8 cellular contexts compared by ENCODE assay signal in the genomic region with DNA sequence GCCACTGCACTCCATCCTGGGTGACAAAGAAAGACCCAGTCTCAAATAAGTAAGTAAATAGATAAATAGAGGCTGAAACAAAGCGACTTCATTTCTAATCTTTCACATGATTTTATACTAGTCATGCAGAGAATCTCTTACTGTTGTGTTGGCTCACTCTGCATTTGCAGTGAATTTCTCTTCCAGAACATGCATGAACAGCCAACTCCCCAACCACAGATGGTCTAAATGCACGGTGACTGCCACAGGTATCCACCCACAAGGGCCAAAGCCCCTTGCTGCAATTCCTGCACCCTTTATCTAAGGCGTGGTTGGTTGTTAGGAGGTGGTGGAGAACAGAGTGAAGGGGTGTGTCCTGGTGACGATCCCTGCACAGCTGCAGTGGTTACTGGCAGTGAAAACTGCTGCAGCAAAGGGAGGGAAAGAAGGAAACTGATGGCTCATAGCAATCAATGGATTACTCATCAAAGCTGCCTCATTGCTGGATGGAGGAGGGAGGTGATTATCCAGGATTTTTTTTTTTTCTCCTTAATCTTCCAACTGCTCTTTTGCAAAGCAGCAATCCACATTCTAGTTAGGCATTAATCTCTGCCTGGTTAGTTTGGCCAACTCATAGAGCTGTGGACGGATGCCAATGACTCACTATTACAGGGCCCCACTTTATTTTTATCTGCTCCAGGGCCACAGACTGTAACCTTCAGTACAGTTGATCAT. TPM values are rescaled to one million over a fixed set of nuclear protein-coding genes. Genes with fewer than 3 reads are reported as not detected.
DNase-seq lines count a peak whose midpoint lies in the region; ATAC-seq, FAIRE-seq and TF ChIP-seq lines count a peak whose summit lies in the region.

No MANE protein-coding gene starts in this region.

- TF ChIP-seq CTCF in Caco-2 (IDR thresholded peaks at IDR 0.05; ENCODE audit: insufficient read depth in 1 of 2, low read depth in 1 of 2, low read length in 1 of 2, severe bottlenecking in 1 of 2, unreplicated experiment in 1 of 2) (no peak), right atrium auricular region (IDR thresholded peaks at IDR 0.05) (no peak)

- H3K4me3 Mint-ChIP-seq in Caco-2 (ENCODE audit: unreplicated experiment) = no peak overlapping the region
- H3K4me3 Mint-ChIP-seq in activated CD4-positive, alpha-beta memory T cell treated with anti-CD3 and anti-CD28 coated beads for 36 hours = no peak overlapping the region
- H3K4me3 Mint-ChIP-seq in stimulated activated effector memory CD8-positive, alpha-beta T cell treated with anti-CD3 and anti-CD28 coated beads, Interleukin-12 subunit alpha, Interleukin-12 subunit beta, amount 100 ng/mL, for 72 hours = peak overlapping the region; percentile 58

- H3K36me3 Mint-ChIP-seq in Caco-2 (ENCODE audit: insufficient read depth, unreplicated experiment) = no peaks in the 10 kb centered on the region
- no peaks in the 10 kb centered on the region for H3K36me3 Mint-ChIP-seq in activated CD4-positive, alpha-beta memory T cell treated with anti-CD3 and anti-CD28 coated beads for 36 hours
- no peaks in the 10 kb centered on the region for H3K36me3 Mint-ChIP-seq in stimulated activated effector memory CD8-positive, alpha-beta T cell treated with anti-CD3 and anti-CD28 coated beads, Interleukin-12 subunit alpha, Interleukin-12 subunit beta, amount 100 ng/mL, for 72 hours

- no peaks in the 10 kb centered on the region for H3K27me3 Mint-ChIP-seq in Caco-2 (ENCODE audit: insufficient read depth, unreplicated experiment)
- H3K27me3 Mint-ChIP-seq in activated CD4-positive, alpha-beta memory T cell treated with anti-CD3 and anti-CD28 coated beads for 36 hours = no peaks in the 10 kb centered on the region

- CTCF ChIA-PET in Caco-2 (lab: Charles Lee) = interaction anchor here (0.6 kb wide), 1 partner anchor 181 kb away, joined by 3 read pairs; no protein-coding TSS in a partner anchor
- CTCF ChIA-PET in activated CD4-positive, alpha-beta memory T cell treated with anti-CD3 and anti-CD28 coated beads for 36 hours (lab: Charles Lee) = interaction anchor here (0.7 kb wide), 1 partner anchor 8 kb away, joined by 4 read pairs; no protein-coding TSS in a partner anchor

- H3K27ac ChIP-seq in right atrium auricular region = peak overlapping the region; percentile 9 to 45

- peaks cover 13% of the 10 kb centered on the region for H3K9me3 Mint-ChIP-seq in Caco-2 (ENCODE audit: unreplicated experiment)
- no peaks in the 10 kb centered on the region for H3K9me3 Mint-ChIP-seq in activated CD4-positive, alpha-beta memory T cell treated with anti-CD3 and anti-CD28 coated beads for 36 hours
- no peaks in the 10 kb centered on the region for H3K9me3 Mint-ChIP-seq in stimulated activated effector memory CD8-positive, alpha-beta T cell treated with anti-CD3 and anti-CD28 coated beads, Interleukin-12 subunit alpha, Interleukin-12 subunit beta, amount 100 ng/mL, for 72 hours

- peak overlapping the region; percentile 9 for H3K27ac Mint-ChIP-seq in Caco-2 (ENCODE audit: unreplicated experiment)
- peak overlapping the region; percentile 25 for H3K27ac Mint-ChIP-seq in activated CD4-positive, alpha-beta memory T cell treated with anti-CD3 and anti-CD28 coated beads for 36 hours
- H3K27ac Mint-ChIP-seq in stimulated activated effector memory CD8-positive, alpha-beta T cell treated with anti-CD3 and anti-CD28 coated beads, Interleukin-12 subunit alpha, Interleukin-12 subunit beta, amount 100 ng/mL, for 72 hours = peak overlapping the region; percentile 48

- no TSS peak for BruUV-seq in Caco-2 (replicated peaks; lab: Mats Ljungman, UMichigan)

- peaks cover 36% of the 10 kb centered on the region for H3K4me1 Mint-ChIP-seq in Caco-2 (ENCODE audit: low read depth, unreplicated experiment)
- H3K4me1 Mint-ChIP-seq in activated CD4-positive, alpha-beta memory T cell treated with anti-CD3 and anti-CD28 coated beads for 36 hours (ENCODE audit: low read depth) = peaks cover 47% of the 10 kb centered on the region
- peaks cover 40% of the 10 kb centered on the region for H3K4me1 Mint-ChIP-seq in stimulated activated effector memory CD8-positive, alpha-beta T cell treated with anti-CD3 and anti-CD28 coated beads, Interleukin-12 subunit alpha, Interleukin-12 subunit beta, amount 100 ng/mL, for 72 hours

- H3K9me3 ChIP-seq in Caco-2 (no peaks in the 10 kb centered on the region), right atrium auricular region (no peaks in the 10 kb centered on the region)

- intact Hi-C loops in Caco-2 (cut with micrococcal nuclease; ENCODE audit: unreplicated experiment) = no loop called here
- intact Hi-C loops in activated CD4-positive, alpha-beta memory T cell treated with anti-CD3 and anti-CD28 coated beads for 36 hours (cut with micrococcal nuclease) = loop anchor here (1.0 to 5.0 kb wide), 9 partner anchors 15 to 435 kb away; a partner anchor contains a TSS

- POLR2A ChIA-PET in Caco-2 (lab: Charles Lee) = no interaction called here
- POLR2A ChIA-PET in activated CD4-positive, alpha-beta memory T cell treated with anti-CD3 and anti-CD28 coated beads for 36 hours (lab: Charles Lee) = no interaction called here

- H3K4me3 ChIP-seq in Caco-2 (ENCODE audit: low read depth, low read length) (no peak overlapping the region), right atrium auricular region (no peak overlapping the region)

- peak; percentile 41 to 65 for DNase-seq in Caco-2
- DNase-seq in GM19239 (ENCODE audit: insufficient read length, low spot score) = peak; percentile 20
- peak; percentile 47 for DNase-seq in activated CD4-positive, alpha-beta memory T cell treated with anti-CD3 and anti-CD28 coated beads for 36 hours
- DNase-seq in right atrium auricular region (ENCODE audit: low spot score) = no peak
- DNase-seq in stimulated activated effector memory CD8-positive, alpha-beta T cell treated with anti-CD3 and anti-CD28 coated beads, Interleukin-12 subunit alpha, Interleukin-12 subunit beta, amount 100 ng/mL, for 72 hours (ENCODE audit: low spot score in 2 of 2) = no peak
- DNase-seq in NCI-H1092 treated with DMSO at 0.1 percent for 48 hours (lab: John Stamatoyannopoulos, UW) = no peak

- peak; percentile 35 for ATAC-seq in HG03457 (IDR thresholded peaks at IDR 0.05; ENCODE audit: unreplicated experiment)
- ATAC-seq in stimulated activated effector memory CD8-positive, alpha-beta T cell treated with anti-CD3 and anti-CD28 coated beads, Interleukin-12 subunit alpha, Interleukin-12 subunit beta, amount 100 ng/mL, for 72 hours = peak; percentile 66
- no peak for ATAC-seq in HG03095 (IDR thresholded peaks at IDR 0.05; ENCODE audit: unreplicated experiment)

- peak; percentile 80 for FAIRE-seq in GM19239 (lab: Jason Lieb, UNC)

- H3K27me3 ChIP-seq in Caco-2 (replicated peaks; ENCODE audit: control insufficient read depth, insufficient read depth, low read length) = no peaks in the 10 kb centered on the region
- H3K27me3 ChIP-seq in right atrium auricular region = no peaks in the 10 kb centered on the region

- H3K36me3 ChIP-seq in Caco-2 (ENCODE audit: control insufficient read depth, insufficient read depth, low read length) = no peaks in the 10 kb centered on the region
- no peaks in the 10 kb centered on the region for H3K36me3 ChIP-seq in right atrium auricular region

- H3K4me1 ChIP-seq in Caco-2 (peaks cover 41% of the 10 kb centered on the region), right atrium auricular region (peaks cover 0 to 20% of the 10 kb centered on the region in 2 donors)

RNA-seq across cellular contexts. Expression of a gene that starts 50.6 kb away (rescaled TPM):
- total RNA-seq in Caco-2 (2022) (66.5 and 83.2 TPM in 2 replicates), right atrium auricular region (1 to 10 TPM; 4.0 to 5.6 TPM)
- under 1 TPM; 0.36 to 0.41 TPM for total RNA-seq in activated CD4-positive, alpha-beta memory T cell treated with anti-CD3 and anti-CD28 coated beads for 36 hours

Comparison
In these comparisons a context has a peak if more than half of its experiments do, and no peak if none do; other contexts are left out.
1. DNase-seq: peak in Caco-2 (2 of 2), GM19239 (single experiment) and activated CD4-positive, alpha-beta memory T cell treated with anti-CD3 and anti-CD28 coated beads for 36 hours (single experiment); none in right atrium auricular region (single experiment), stimulated activated effector memory CD8-positive, alpha-beta T cell treated with anti-CD3 and anti-CD28 coated beads, Interleukin-12 subunit alpha, Interleukin-12 subunit beta, amount 100 ng/mL, for 72 hours (0 of 2) and NCI-H1092 treated with DMSO at 0.1 percent for 48 hours (single experiment).
2. RNA of a gene that starts 50.6 kb away (total RNA-seq): 66.5 to 83.2 TPM in Caco-2; 4.0 to 5.6 TPM in right atrium auricular region and 0.36 to 0.41 TPM in activated CD4-positive, alpha-beta memory T cell treated with anti-CD3 and anti-CD28 coated beads for 36 hours; every median in the first group is over 10 times any median in the second.
3. Peak in every context shown above with its lines, with median percentiles within 50 percentile points of each other: H3K27ac Mint-ChIP-seq.